22 cellular contexts compared by ENCODE assay signal in the genomic region with DNA sequence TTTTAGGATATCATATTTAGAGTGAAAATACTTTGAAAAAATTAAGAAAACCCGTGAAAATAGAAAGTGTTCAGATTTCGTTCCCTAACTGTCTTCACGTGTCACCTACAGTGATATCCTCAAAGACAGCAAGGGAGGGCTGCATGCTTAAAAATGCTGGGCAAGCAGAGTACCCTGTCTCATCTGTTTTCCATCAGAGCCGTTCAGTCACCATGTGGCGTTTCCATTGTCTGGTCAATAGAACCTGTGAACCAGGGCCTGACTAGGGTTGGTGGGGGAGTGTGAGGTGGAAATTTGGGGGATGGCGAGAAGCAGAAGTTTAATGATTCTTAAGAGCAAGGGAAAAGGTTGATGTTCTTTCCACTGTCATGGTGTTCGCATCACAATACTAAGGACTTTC.
"Had no signal": no experiment of that assay in that cellular context is flagged by ENCODE, and none has a peak within 500 bp of the region (broad histone marks: within the 10 kb centered on the region; RNA-seq: fewer than 3 reads in every experiment).

No MANE protein-coding gene starts in this region.

- H2AFZ ChIP-seq: hepatocyte had no signal

- H3K4me2 ChIP-seq: hepatocyte had no signal

- H3K9me3 ChIP-seq: heart left ventricle, left lung, mucosa of descending colon, prostate gland, spleen, testis, tibial artery, upper lobe of left lung had no signal

- H3K27me3 ChIP-seq: dorsolateral prefrontal cortex, hepatocyte, left lung, spleen, testis, tibial artery, upper lobe of left lung had no signal

- DNase-seq: dorsolateral prefrontal cortex; effector CD4-positive, alpha-beta T cell; heart left ventricle; left cardiac atrium; left lung; mesenchymal stem cell; mucosa of descending colon; naive B cell; nucleus accumbens; right cardiac atrium; spleen; stimulated activated CD4-positive, alpha-beta T cell treated with anti-CD3 and anti-CD28 coated beads, Interleukin-4, amount 100 ng/mL, for 4 hours; stimulated activated naive CD8-positive, alpha-beta T cell treated with anti-CD3 and anti-CD28 coated beads, Interleukin-15, Interleukin-2, amounts not matched to agents 100 U/mL and 50 U/mL, for 24 hours; substantia nigra; testis; tibial artery; upper lobe of left lung had no signal

- H3K36me3 ChIP-seq: heart left ventricle, left lung, prostate gland, spleen, tibial artery, upper lobe of left lung had no signal

- H3K4me1 ChIP-seq: heart left ventricle, left lung, prostate gland, spleen, testis had no signal

- H3K27ac ChIP-seq: dorsolateral prefrontal cortex, heart left ventricle, hepatocyte, left lung, prostate gland, skin epidermis, spleen, testis, tibial artery, upper lobe of left lung had no signal

- H3K4me3 ChIP-seq: dorsolateral prefrontal cortex, heart left ventricle, hepatocyte, left lung, mucosa of descending colon, prostate gland, skin epidermis, spleen, testis, tibial artery, upper lobe of left lung had no signal

- ATAC-seq: heart left ventricle; left cardiac atrium; left lung; mucosa of descending colon; natural killer cell treated with Interleukin-12 subunit alpha and Interleukin-12 subunit beta and Interleukin-15 and Interleukin-18, amount 100 ng/mL, for 72 hours; right cardiac atrium; stimulated activated memory B cell treated with anti-CD40 and anti-IgM and Interleukin-4, amounts not matched to agents 10 μg/mL and 1 μg/mL and 100 μg/mL, for 72 hours; stimulated activated naive CD8-positive, alpha-beta T cell treated with anti-CD3 and anti-CD28 coated beads, Interleukin-15, Interleukin-2, amounts not matched to agents 100 U/mL and 50 U/mL, for 24 hours had no signal

- H3K79me2 ChIP-seq: hepatocyte had no signal
